ENCODE assay signal across 8 cellular contexts in genomic region chr12:14845350-14845750, GRCh38. TPM values are rescaled to one million over a fixed set of nuclear protein-coding genes. Genes with fewer than 3 reads are reported as not detected.
DNase-seq lines count a peak whose midpoint lies in the region; ATAC-seq, FAIRE-seq and TF ChIP-seq lines count a peak whose summit lies in the region.

No MANE protein-coding gene starts in this region.

- intact Hi-C loops in activated T-helper 1 cell treated with anti-CD3 and anti-CD28 coated beads, Interleukin-12 subunit alpha, Interleukin-12 subunit beta, Interleukin-2, Interleukin-4 antibody, amounts not matched to agents 30 ng/mL and 10 ng/mL and 1 ng/mL, durations not matched to agents 14 hours and 24 hours and 36 hours (cut with micrococcal nuclease): loop anchor here (1.0 to 5.0 kb wide), 5 partner anchors 92 to 424 kb away; partner anchors contain the start of genes ERP27 and RERG

- FAIRE-seq in frontal cortex (lab: Jason Lieb, UNC): peak; percentile 64

- H3K4me3 Mint-ChIP-seq in activated T-helper 1 cell treated with anti-CD3 and anti-CD28 coated beads, Interleukin-12 subunit alpha, Interleukin-12 subunit beta, Interleukin-2, Interleukin-4 antibody, amounts not matched to agents 30 ng/mL and 10 ng/mL and 1 ng/mL, durations not matched to agents 14 hours and 24 hours and 36 hours: no peak overlapping the region
- no peak overlapping the region for H3K4me3 Mint-ChIP-seq in osteocyte (ENCODE audit: unreplicated experiment)

- H3K36me3 Mint-ChIP-seq in activated T-helper 1 cell treated with anti-CD3 and anti-CD28 coated beads, Interleukin-12 subunit alpha, Interleukin-12 subunit beta, Interleukin-2, Interleukin-4 antibody, amounts not matched to agents 30 ng/mL and 10 ng/mL and 1 ng/mL, durations not matched to agents 14 hours and 24 hours and 36 hours (ENCODE audit: low read depth): no peaks in the 10 kb centered on the region
- H3K36me3 Mint-ChIP-seq in osteocyte (ENCODE audit: unreplicated experiment): no peaks in the 10 kb centered on the region

- DNase-seq in DMS53 (lab: John Stamatoyannopoulos, UW) (peak; percentile 92), HCEC 1CT (peak; percentile 60), NCI-H748 treated with DMSO at 0.1 percent for 48 hours (lab: John Stamatoyannopoulos, UW) (peak; percentile 22), frontal cortex (ENCODE audit: low spot score in 2 of 2) (peak; percentile 18 to 61), osteocyte (ENCODE audit: extremely low spot score, unreplicated experiment) (no peak)
- peak; percentile 6 for DNase-seq in activated T-helper 1 cell treated with anti-CD3 and anti-CD28 coated beads, Interleukin-12 subunit alpha, Interleukin-12 subunit beta, Interleukin-2, Interleukin-4 antibody, amounts not matched to agents 30 ng/mL and 10 ng/mL and 1 ng/mL, durations not matched to agents 14 hours and 24 hours and 36 hours (ENCODE audit: low spot score)

- H3K27me3 Mint-ChIP-seq in activated T-helper 1 cell treated with anti-CD3 and anti-CD28 coated beads, Interleukin-12 subunit alpha, Interleukin-12 subunit beta, Interleukin-2, Interleukin-4 antibody, amounts not matched to agents 30 ng/mL and 10 ng/mL and 1 ng/mL, durations not matched to agents 14 hours and 24 hours and 36 hours (ENCODE audit: insufficient read depth): peaks cover 5% of the 10 kb centered on the region
- no peaks in the 10 kb centered on the region for H3K27me3 Mint-ChIP-seq in osteocyte (ENCODE audit: unreplicated experiment)

- peaks cover 5% of the 10 kb centered on the region for H3K4me1 Mint-ChIP-seq in activated T-helper 1 cell treated with anti-CD3 and anti-CD28 coated beads, Interleukin-12 subunit alpha, Interleukin-12 subunit beta, Interleukin-2, Interleukin-4 antibody, amounts not matched to agents 30 ng/mL and 10 ng/mL and 1 ng/mL, durations not matched to agents 14 hours and 24 hours and 36 hours (ENCODE audit: low read depth)
- peaks cover 56% of the 10 kb centered on the region for H3K4me1 Mint-ChIP-seq in osteocyte (ENCODE audit: unreplicated experiment)

- no peak for ATAC-seq in GM21423 (IDR thresholded peaks at IDR 0.05; ENCODE audit: unreplicated experiment)
- no peak for ATAC-seq in GM18909 (IDR thresholded peaks at IDR 0.05; ENCODE audit: poor library complexity, unreplicated experiment)

- H3K27ac Mint-ChIP-seq in activated T-helper 1 cell treated with anti-CD3 and anti-CD28 coated beads, Interleukin-12 subunit alpha, Interleukin-12 subunit beta, Interleukin-2, Interleukin-4 antibody, amounts not matched to agents 30 ng/mL and 10 ng/mL and 1 ng/mL, durations not matched to agents 14 hours and 24 hours and 36 hours: no peak overlapping the region
- peak overlapping the region; percentile 53 for H3K27ac Mint-ChIP-seq in osteocyte (ENCODE audit: unreplicated experiment)

- H3K9me3 Mint-ChIP-seq in activated T-helper 1 cell treated with anti-CD3 and anti-CD28 coated beads, Interleukin-12 subunit alpha, Interleukin-12 subunit beta, Interleukin-2, Interleukin-4 antibody, amounts not matched to agents 30 ng/mL and 10 ng/mL and 1 ng/mL, durations not matched to agents 14 hours and 24 hours and 36 hours: no peaks in the 10 kb centered on the region
- H3K9me3 Mint-ChIP-seq in osteocyte (ENCODE audit: unreplicated experiment): peaks cover under 1% of the 10 kb centered on the region

- peak; percentile 77 for TF ChIP-seq CTCF in osteocyte (IDR thresholded peaks at IDR 0.05)

RNA-seq across cellular contexts. Expression of gene ART4, which starts 2.0 kb away (rescaled TPM):
- total RNA-seq in activated T-helper 1 cell treated with anti-CD3 and anti-CD28 coated beads, Interleukin-12 subunit alpha, Interleukin-12 subunit beta, Interleukin-2, Interleukin-4 antibody, amounts not matched to agents 30 ng/mL and 10 ng/mL and 1 ng/mL, durations not matched to agents 14 hours and 24 hours and 36 hours: not detected in 2 replicates
- total RNA-seq in frontal cortex: not detected
- total RNA-seq in osteocyte: not detected in 2 replicates

RNA-seq across cellular contexts. Expression of gene SMCO3, which starts 31.4 kb away (rescaled TPM):
- not detected in 2 replicates for total RNA-seq in activated T-helper 1 cell treated with anti-CD3 and anti-CD28 coated beads, Interleukin-12 subunit alpha, Interleukin-12 subunit beta, Interleukin-2, Interleukin-4 antibody, amounts not matched to agents 30 ng/mL and 10 ng/mL and 1 ng/mL, durations not matched to agents 14 hours and 24 hours and 36 hours
- 0.41 TPM for total RNA-seq in frontal cortex
- total RNA-seq in osteocyte: not detected in 2 replicates

RNA-seq across cellular contexts. Expression of gene MGP, which starts 40.3 kb away (rescaled TPM):
- total RNA-seq in activated T-helper 1 cell treated with anti-CD3 and anti-CD28 coated beads, Interleukin-12 subunit alpha, Interleukin-12 subunit beta, Interleukin-2, Interleukin-4 antibody, amounts not matched to agents 30 ng/mL and 10 ng/mL and 1 ng/mL, durations not matched to agents 14 hours and 24 hours and 36 hours: not detected in 2 replicates
- total RNA-seq in frontal cortex: 2.0 TPM
- total RNA-seq in osteocyte: 74.1 and 92.6 TPM in 2 replicates

RNA-seq across cellular contexts. Expression of gene C12orf60, which starts 41.9 kb away (rescaled TPM):
- 2.1 and 2.2 TPM in 2 replicates for total RNA-seq in activated T-helper 1 cell treated with anti-CD3 and anti-CD28 coated beads, Interleukin-12 subunit alpha, Interleukin-12 subunit beta, Interleukin-2, Interleukin-4 antibody, amounts not matched to agents 30 ng/mL and 10 ng/mL and 1 ng/mL, durations not matched to agents 14 hours and 24 hours and 36 hours
- total RNA-seq in frontal cortex: 1.6 TPM
- total RNA-seq in osteocyte: 0.84 and 1.2 TPM in 2 replicates

RNA-seq across cellular contexts. Expression of gene WBP11, which starts 42.1 kb away (rescaled TPM):
- 128 and 142 TPM in 2 replicates for total RNA-seq in activated T-helper 1 cell treated with anti-CD3 and anti-CD28 coated beads, Interleukin-12 subunit alpha, Interleukin-12 subunit beta, Interleukin-2, Interleukin-4 antibody, amounts not matched to agents 30 ng/mL and 10 ng/mL and 1 ng/mL, durations not matched to agents 14 hours and 24 hours and 36 hours
- total RNA-seq in frontal cortex: 20.8 TPM
- total RNA-seq in osteocyte: 62.4 and 64.3 TPM in 2 replicates

Comparison
In these comparisons a context has a peak if more than half of its experiments do, and no peak if none do; other contexts are left out.
1. RNA of gene MGP, which starts 40.3 kb away (total RNA-seq): 74.1 to 92.6 TPM in osteocyte; 2.0 TPM in frontal cortex (single experiment) and not detected in activated T-helper 1 cell treated with anti-CD3 and anti-CD28 coated beads, Interleukin-12 subunit alpha, Interleukin-12 subunit beta, Interleukin-2, Interleukin-4 antibody, amounts not matched to agents 30 ng/mL and 10 ng/mL and 1 ng/mL, durations not matched to agents 14 hours and 24 hours and 36 hours; every median in the first group is over 10 times any median in the second.